Comparison of ENCODE assay signal across 1 cellular context in genomic region chr4:147955827-147956565, GRCh38.
TF ChIP-seq lines count a peak whose summit lies in the region.

No MANE protein-coding gene starts in this region.

TF ChIP-seq in H1, 55 proteins besides CTCF, POLR2A, EP300 and RAD21 (continued from another document):
- no peak for TF ChIP-seq CHD7 (IDR thresholded peaks at IDR 0.05; ENCODE audit: insufficient replicate concordance, low read length)
- TF ChIP-seq GABPA (IDR thresholded peaks at IDR 0.05; ENCODE audit: borderline replicate concordance, insufficient read depth, low read length): no peak
- TF ChIP-seq HDAC6 (IDR thresholded peaks at IDR 0.05; ENCODE audit: low read depth, low read length): no peak
- no peak for TF ChIP-seq KDM1A (IDR thresholded peaks at IDR 0.05; ENCODE audit: borderline replicate concordance, low read length)
- no peak for TF ChIP-seq SP4 (IDR thresholded peaks at IDR 0.05; ENCODE audit: low read length)
- no peak for TF ChIP-seq YY1 (IDR thresholded peaks at IDR 0.05; ENCODE audit: low read depth, low read length)
- no peak for TF ChIP-seq SAP30 (IDR thresholded peaks at IDR 0.05; ENCODE audit: insufficient read depth, insufficient replicate concordance, low read length)
- no peak for TF ChIP-seq CREB1 (IDR thresholded peaks at IDR 0.05)
- no peak for TF ChIP-seq RBBP5 (IDR thresholded peaks at IDR 0.05; ENCODE audit: borderline replicate concordance, low read depth, low read length)
- TF ChIP-seq PHF8 (conservative IDR thresholded peaks at IDR 0.05; ENCODE audit: low read depth, low read length): no peak
